ENCODE assay signal across 8 cellular contexts in the genomic region with DNA sequence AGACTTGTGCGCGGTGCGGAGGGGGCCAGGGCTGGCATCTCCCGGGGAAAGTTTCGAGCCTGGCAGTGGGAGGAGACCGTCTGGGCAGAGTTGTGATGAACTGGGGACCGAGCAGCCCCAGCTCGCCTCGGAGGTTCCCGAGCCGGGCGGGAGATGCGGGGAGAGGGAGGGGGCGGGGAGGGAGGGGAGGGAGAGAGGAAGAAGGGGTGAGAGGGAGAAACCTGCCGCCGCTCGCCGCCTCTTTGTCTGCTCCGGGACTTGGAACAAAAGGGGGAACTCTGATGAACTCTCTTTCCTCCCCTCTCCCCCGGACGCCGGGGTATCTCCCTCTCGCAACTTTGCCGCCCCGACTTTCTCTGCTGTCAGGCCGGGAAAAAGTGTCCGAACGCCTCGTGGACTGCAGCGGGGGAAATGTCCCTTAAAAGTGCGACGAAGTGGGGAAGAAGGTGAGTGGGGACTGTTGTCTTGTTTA.
A peak's percentile ranks its signal among the peaks of the same experiment; 100 is the strongest.
DNase-seq lines count a peak whose midpoint lies in the region; TF ChIP-seq lines count a peak whose summit lies in the region.

No MANE protein-coding gene starts in this region.

- CTCF ChIA-PET in activated CD4-positive, alpha-beta T cell treated with anti-CD3 and anti-CD28 coated beads, Interleukin-2, amount 10 ng/mL, durations not matched to agents 7 days and 5 days (lab: Charles Lee), result no interaction called here

- POLR2A ChIA-PET in activated CD4-positive, alpha-beta T cell treated with anti-CD3 and anti-CD28 coated beads, Interleukin-2, amount 10 ng/mL, durations not matched to agents 7 days and 5 days (lab: Charles Lee), result no interaction called here

- H3K4me1 ChIP-seq in transverse colon, result peaks cover 0 to 30% (median 22%) of the 10 kb centered on the region in 4 donors

- H3K27me3 Mint-ChIP-seq in activated CD4-positive, alpha-beta T cell treated with anti-CD3 and anti-CD28 coated beads, Interleukin-2, amount 10 ng/mL, durations not matched to agents 7 days and 5 days, result peaks cover 79% of the 10 kb centered on the region

- TF ChIP-seq POLR2A in lower leg skin (IDR thresholded peaks at IDR 0.05) (no peak), transverse colon (IDR thresholded peaks at IDR 0.05) (no peak)

- no peaks in the 10 kb centered on the region for H3K9me3 Mint-ChIP-seq in activated CD4-positive, alpha-beta T cell treated with anti-CD3 and anti-CD28 coated beads, Interleukin-2, amount 10 ng/mL, durations not matched to agents 7 days and 5 days

- TF ChIP-seq EP300 in transverse colon (IDR thresholded peaks at IDR 0.05; ENCODE audit: low read depth), result no peak

- H3K27ac Mint-ChIP-seq in activated CD4-positive, alpha-beta T cell treated with anti-CD3 and anti-CD28 coated beads, Interleukin-2, amount 10 ng/mL, durations not matched to agents 7 days and 5 days, result no peak overlapping the region

- H3K27me3 ChIP-seq in transverse colon, result peaks cover 63% of the 10 kb centered on the region

- peak overlapping the region; percentile 35 to 69 (median 68) for H3K27ac ChIP-seq in transverse colon

- DNase-seq in activated CD4-positive, alpha-beta T cell treated with anti-CD3 and anti-CD28 coated beads, Interleukin-2, amount 10 ng/mL, durations not matched to agents 7 days and 5 days, result no peak
- DNase-seq in activated CD4-positive, alpha-beta T cell treated with anti-CD3 and anti-CD28 coated beads for 48 hours, result no peak
- DNase-seq in astrocyte of the hippocampus (ENCODE audit: low read depth, low spot score) (peak; percentile 67), lower leg skin (ENCODE audit: low spot score in 2 of 2) (no peak), transverse colon (peak; percentile 8), AML-193 (lab: John Stamatoyannopoulos, UW) (no peak), T-helper 9 cell (no peak)
- no peak for DNase-seq in central memory CD4-positive, alpha-beta T cell

- intact Hi-C loops in lower leg skin (cut with DNase I; ENCODE audit: low total_unique reads) (no loop called here), transverse colon (cut with DNase I; ENCODE audit: low total_unique reads) (loop anchor here (5.0 kb wide), 1 partner anchor 69 kb away; no protein-coding TSS in a partner anchor)

- H3K9me3 ChIP-seq in transverse colon, result no peaks in the 10 kb centered on the region

- peaks cover 32% of the 10 kb centered on the region for H3K4me1 Mint-ChIP-seq in activated CD4-positive, alpha-beta T cell treated with anti-CD3 and anti-CD28 coated beads, Interleukin-2, amount 10 ng/mL, durations not matched to agents 7 days and 5 days

- H3K4me3 ChIP-seq in lower leg skin (ENCODE audit: low read depth, poor library complexity, severe bottlenecking), result peak overlapping the region; percentile 2
- H3K4me3 ChIP-seq in transverse colon, result peak overlapping the region; percentile 29 to 60 (median 44)

- no peaks in the 10 kb centered on the region for H3K36me3 ChIP-seq in transverse colon

- peaks cover 2% of the 10 kb centered on the region for H3K36me3 Mint-ChIP-seq in activated CD4-positive, alpha-beta T cell treated with anti-CD3 and anti-CD28 coated beads, Interleukin-2, amount 10 ng/mL, durations not matched to agents 7 days and 5 days (ENCODE audit: low read depth)

- 1 to 2% methylated on average over 21 to 32 of the region's 32 CpGs for WGBS in lower leg skin, 2 donors
- WGBS in transverse colon (ENCODE audit: low coverage in 1 of 2), 2 donors, result 0 to 2% methylated on average over 3 to 32 of the region's 32 CpGs

- H3K4me3 Mint-ChIP-seq in activated CD4-positive, alpha-beta T cell treated with anti-CD3 and anti-CD28 coated beads, Interleukin-2, amount 10 ng/mL, durations not matched to agents 7 days and 5 days, result peak overlapping the region; percentile 54

- TF ChIP-seq CTCF in lower leg skin (IDR thresholded peaks at IDR 0.05) (no peak), transverse colon (IDR thresholded peaks at IDR 0.05) (no peak)

- in situ Hi-C loops in transverse colon (cut with MboI; ENCODE audit: low pct_ligation_motif_present in 1 of 4, low pct_unique_long_range_greater_than_20kb in 1 of 4, low sequenced_read_pairs in 3 of 4), result no loop called here

Comparison
In these comparisons a context has a peak if more than half of its experiments do, and no peak if none do; other contexts are left out.
1. DNase-seq: peak in astrocyte of the hippocampus (single experiment) and transverse colon (single experiment); none in activated CD4-positive, alpha-beta T cell treated with anti-CD3 and anti-CD28 coated beads, Interleukin-2, amount 10 ng/mL, durations not matched to agents 7 days and 5 days (single experiment), activated CD4-positive, alpha-beta T cell treated with anti-CD3 and anti-CD28 coated beads for 48 hours (single experiment), lower leg skin (0 of 2), AML-193 (0 of 2), central memory CD4-positive, alpha-beta T cell (single experiment) and T-helper 9 cell (single experiment).